In the genomic region with DNA sequence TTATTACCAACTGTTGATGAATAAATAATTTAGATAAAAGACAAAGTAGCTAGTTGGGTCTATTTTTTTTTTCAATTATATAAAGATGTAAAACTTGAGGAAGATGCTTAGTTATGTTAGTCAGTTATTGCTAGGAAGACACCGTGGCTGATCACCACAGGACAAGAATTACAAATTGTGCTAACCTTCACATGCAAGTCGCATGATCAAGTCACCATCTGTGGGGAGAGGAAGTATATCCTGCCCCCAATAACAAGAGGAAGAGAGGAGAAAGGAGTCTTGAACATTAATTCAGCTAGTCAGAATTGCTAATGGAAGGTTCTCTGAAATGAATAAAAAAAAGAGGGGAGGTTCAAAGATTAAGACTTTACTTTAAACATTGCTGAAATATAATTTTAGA, we compare ENCODE assay signal across 17 cellular contexts. TPM values are rescaled to one million over a fixed set of nuclear protein-coding genes. Genes with fewer than 3 reads are reported as not detected.
A peak's percentile ranks its signal among the peaks of the same experiment; 100 is the strongest.
DNase-seq lines count a peak whose midpoint lies in the region; ATAC-seq and TF ChIP-seq lines count a peak whose summit lies in the region.
"Had no signal": no experiment of that assay in that cellular context is flagged by ENCODE, and none has a peak within 500 bp of the region (broad histone marks: within the 10 kb centered on the region; RNA-seq: fewer than 3 reads in every experiment).

No MANE protein-coding gene starts in this region.

- no peak overlapping the region for H3K4me3 ChIP-seq in upper lobe of right lung
- no peak overlapping the region for H3K4me3 ChIP-seq in heart right ventricle
- H3K4me3 ChIP-seq: GM23338 had no signal

- peaks cover 74% of the 10 kb centered on the region for H3K36me3 ChIP-seq in upper lobe of right lung
- H3K36me3 ChIP-seq in heart right ventricle, result peaks cover 0 to 88% (median 32%) of the 10 kb centered on the region in 9 donors

- 72 to 83% methylated on average over 2 of the region's 2 CpGs for WGBS in heart right ventricle, 2 donors

- H3K4me1 ChIP-seq in upper lobe of right lung, result no peaks in the 10 kb centered on the region
- H3K4me1 ChIP-seq in heart right ventricle, result peaks cover 0 to 3% (median 0%) of the 10 kb centered on the region in 9 donors
- H3K4me1 ChIP-seq: Caco-2 had no signal

- no peak for TF ChIP-seq CTCF in upper lobe of right lung (IDR thresholded peaks at IDR 0.05)
- TF ChIP-seq CTCF in heart right ventricle (IDR thresholded peaks at IDR 0.05), result no peak

- ATAC-seq in upper lobe of right lung (peak; percentile 41), heart right ventricle (no peak)
- ATAC-seq: GM23338 had no signal

- DNase-seq in Ammon's horn (ENCODE audit: low spot score) (peak; percentile 42), SK-MEL-5 (ENCODE audit: low read depth, low spot score) (peak; percentile 81), medulla oblongata (ENCODE audit: extremely low spot score) (peak; percentile 46), upper lobe of right lung (no peak), heart right ventricle (no peak)
- DNase-seq in activated effector memory CD4-positive, alpha-beta T cell treated with anti-CD3 and anti-CD28 coated beads, Interleukin-2, amount 50 U/mL, for 16 hours, result no peak
- no peak for DNase-seq in stimulated activated naive CD4-positive, alpha-beta T cell (lab: John Stamatoyannopoulos, UW)
- DNase-seq: 8988T; BE2C; C1 segment of cervical spinal cord; Caco-2; CD8-positive, alpha-beta memory T cell; DMS79; GDM1; HCEC 1CT; IMR-90 had no signal

- intact Hi-C loops in upper lobe of right lung (cut with DNase I) (no loop called here), heart right ventricle (cut with DNase I) (no loop called here)

- H3K27me3 ChIP-seq in upper lobe of right lung (no peaks in the 10 kb centered on the region), heart right ventricle (no peaks in the 10 kb centered on the region)
- H3K27me3 ChIP-seq: BE2C had no signal

- H3K9me3 ChIP-seq in upper lobe of right lung (no peaks in the 10 kb centered on the region), heart right ventricle (no peaks in the 10 kb centered on the region)
- H3K9me3 ChIP-seq: BE2C, Caco-2 had no signal

- no peak overlapping the region for H3K27ac ChIP-seq in upper lobe of right lung
- no peak overlapping the region for H3K27ac ChIP-seq in heart right ventricle

- in situ Hi-C loops in SK-MEL-5 (cut with HindIII; ENCODE audit: low pct_unique_long_range_greater_than_20kb, low sequenced_read_pairs), result no loop called here

RNA-seq across cellular contexts. Expression of a gene that starts 52.3 kb away (rescaled TPM):
- 21.2 and 22.1 TPM in 2 replicates for total RNA-seq in SK-MEL-5 (2014; rRNA removed; shearing (Covaris generic))
- 28.3 and 40.0 TPM in 2 replicates for polyA plus RNA-seq in SK-MEL-5 (2015; cell fraction: cytosol; rRNA removed)
- 93.4 and 119 TPM in 2 replicates for polyA plus RNA-seq in SK-MEL-5 (2015; cell fraction: nucleus; rRNA removed)
- total RNA-seq in upper lobe of right lung (25.6 TPM), heart right ventricle (10 to 100 TPM; 11.6 to 31.8 (median 21.9) TPM)
- polyA plus RNA-seq in heart right ventricle, result 1 to 10 TPM; 2.4 to 5.0 TPM

Comparison
In these comparisons a context has a peak if more than half of its experiments do, and no peak if none do; other contexts are left out.
1. DNase-seq: peak in Ammon's horn (single experiment), SK-MEL-5 (single experiment) and medulla oblongata (single experiment); none in upper lobe of right lung (single experiment), activated effector memory CD4-positive, alpha-beta T cell treated with anti-CD3 and anti-CD28 coated beads, Interleukin-2, amount 50 U/mL, for 16 hours (single experiment), stimulated activated naive CD4-positive, alpha-beta T cell (0 of 6) and heart right ventricle (0 of 2).